In the genomic region with DNA sequence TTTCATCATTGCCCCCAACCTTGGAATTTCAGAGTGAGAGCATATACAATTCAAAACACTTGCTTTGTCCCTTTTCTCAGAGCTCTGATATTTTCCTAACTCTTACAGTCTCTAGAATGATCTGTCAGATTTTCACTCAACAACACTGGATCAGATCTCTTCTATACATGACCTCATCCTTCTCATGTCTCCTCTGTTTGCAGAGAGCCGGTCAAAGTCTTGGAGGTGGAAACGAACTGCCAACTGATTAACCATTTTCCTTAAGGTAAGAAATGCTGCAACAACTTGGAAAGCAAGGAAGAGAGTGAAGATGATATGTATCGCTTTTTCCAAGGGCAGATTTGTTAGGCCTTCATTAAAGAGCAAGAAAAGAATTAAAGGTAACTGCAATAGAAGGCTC, we compare ENCODE assay signal across 29 cellular contexts.
"Had no signal": no experiment of that assay in that cellular context is flagged by ENCODE, and none has a peak within 500 bp of the region (broad histone marks: within the 10 kb centered on the region; RNA-seq: fewer than 3 reads in every experiment).

No MANE protein-coding gene starts in this region.

- H3K27ac Mint-ChIP-seq: activated naive CD4-positive, alpha-beta T cell treated with anti-CD3 and anti-CD28 coated beads for 36 hours; activated naive CD8-positive, alpha-beta T cell treated with anti-CD3 and anti-CD28 coated beads for 36 hours; activated T-helper 1 cell treated with anti-CD3 and anti-CD28 coated beads, Interleukin-12 subunit alpha, Interleukin-12 subunit beta, Interleukin-2, Interleukin-4 antibody, amounts not matched to agents 30 ng/mL and 10 ng/mL and 1 ng/mL, durations not matched to agents 14 hours and 24 hours and 36 hours; effector memory CD8-positive, alpha-beta T cell; natural killer cell treated with Interleukin-12 subunit alpha and Interleukin-12 subunit beta and Interleukin-15 and Interleukin-18, amount 100 ng/mL, for 72 hours had no signal

- H3K9me3 ChIP-seq: adrenal gland, heart left ventricle, left lung, lower lobe of right lung, mucosa of descending colon, spleen, thoracic aorta had no signal

- H3K27ac ChIP-seq: adrenal gland, cardiac muscle cell, foreskin keratinocyte, heart left ventricle, left lung, lower lobe of right lung, spleen, thoracic aorta had no signal

- H3K9me3 Mint-ChIP-seq: activated naive CD4-positive, alpha-beta T cell treated with anti-CD3 and anti-CD28 coated beads for 36 hours; activated naive CD8-positive, alpha-beta T cell treated with anti-CD3 and anti-CD28 coated beads for 36 hours; activated T-helper 1 cell treated with anti-CD3 and anti-CD28 coated beads, Interleukin-12 subunit alpha, Interleukin-12 subunit beta, Interleukin-2, Interleukin-4 antibody, amounts not matched to agents 30 ng/mL and 10 ng/mL and 1 ng/mL, durations not matched to agents 14 hours and 24 hours and 36 hours; brain; effector memory CD8-positive, alpha-beta T cell; natural killer cell treated with Interleukin-12 subunit alpha and Interleukin-12 subunit beta and Interleukin-15 and Interleukin-18, amount 100 ng/mL, for 72 hours had no signal

- H3K27me3 ChIP-seq: adrenal gland, cardiac muscle cell, foreskin keratinocyte, heart left ventricle, left lung had no signal

- H3K4me3 ChIP-seq: adrenal gland, cardiac muscle cell, heart left ventricle, left lung, lower lobe of right lung, mucosa of descending colon, spleen, thoracic aorta had no signal

- H3K36me3 Mint-ChIP-seq: activated naive CD8-positive, alpha-beta T cell treated with anti-CD3 and anti-CD28 coated beads for 36 hours; natural killer cell treated with Interleukin-12 subunit alpha and Interleukin-12 subunit beta and Interleukin-15 and Interleukin-18, amount 100 ng/mL, for 72 hours had no signal

- ATAC-seq: effector memory CD8-positive, alpha-beta T cell; heart left ventricle; left lung; lower lobe of right lung; mucosa of descending colon; natural killer cell treated with Interleukin-12 subunit alpha and Interleukin-12 subunit beta and Interleukin-15 and Interleukin-18, amount 100 ng/mL, for 72 hours; right cardiac atrium; stimulated activated naive CD8-positive, alpha-beta T cell treated with anti-CD3 and anti-CD28 coated beads, Interleukin-15, Interleukin-2, amounts not matched to agents 100 U/mL and 50 U/mL, for 24 hours had no signal

- H3K4me3 Mint-ChIP-seq: activated naive CD4-positive, alpha-beta T cell treated with anti-CD3 and anti-CD28 coated beads for 36 hours; activated naive CD8-positive, alpha-beta T cell treated with anti-CD3 and anti-CD28 coated beads for 36 hours; activated T-helper 1 cell treated with anti-CD3 and anti-CD28 coated beads, Interleukin-12 subunit alpha, Interleukin-12 subunit beta, Interleukin-2, Interleukin-4 antibody, amounts not matched to agents 30 ng/mL and 10 ng/mL and 1 ng/mL, durations not matched to agents 14 hours and 24 hours and 36 hours; brain; effector memory CD8-positive, alpha-beta T cell; natural killer cell treated with Interleukin-12 subunit alpha and Interleukin-12 subunit beta and Interleukin-15 and Interleukin-18, amount 100 ng/mL, for 72 hours had no signal

- DNase-seq: activated CD4-positive, alpha-beta T cell treated with anti-CD3 and anti-CD28 coated beads for 48 hours; activated CD4-positive, alpha-beta T cell treated with anti-CD3 and anti-CD28 coated beads, Interleukin-2, amount 50 U/mL, for 48 hours; activated CD8-positive, alpha-beta memory T cell treated with anti-CD3 and anti-CD28 coated beads for 24 hours; activated CD8-positive, alpha-beta memory T cell treated with anti-CD3 and anti-CD28 coated beads, Interleukin-2, amount 50 U/mL, for 4 hours; activated effector memory CD4-positive, alpha-beta T cell treated with anti-CD3 and anti-CD28 coated beads, Interleukin-2, amount 50 U/mL, for 16 hours; activated naive CD4-positive, alpha-beta T cell treated with anti-CD3 and anti-CD28 coated beads for 36 hours; activated naive CD8-positive, alpha-beta T cell treated with anti-CD3 and anti-CD28 coated beads for 36 hours; activated T-cell treated with anti-CD3 and anti-CD28 coated beads, Interleukin-2, amount 50 U/mL, for 1 hour; adrenal gland; aorta; cortex of kidney; effector memory CD8-positive, alpha-beta T cell; heart left ventricle; kidney glomerular epithelial cell; left lung; lower lobe of right lung; mucosa of descending colon; posterior cingulate gyrus; right cardiac atrium; spleen; stimulated activated naive CD8-positive, alpha-beta T cell treated with anti-CD3 and anti-CD28 coated beads, Interleukin-15, Interleukin-2, amounts not matched to agents 100 U/mL and 50 U/mL, for 24 hours; T-helper 9 cell; trophoblast cell had no signal

- H3K36me3 ChIP-seq: adrenal gland, cardiac muscle cell, left lung, lower lobe of right lung, spleen, thoracic aorta had no signal

- H3K4me1 ChIP-seq: foreskin keratinocyte, left lung had no signal

- H3K27me3 Mint-ChIP-seq: brain; natural killer cell treated with Interleukin-12 subunit alpha and Interleukin-12 subunit beta and Interleukin-15 and Interleukin-18, amount 100 ng/mL, for 72 hours had no signal
